In genomic region chr1:157193702-157194391, GRCh38 we compare ENCODE assay signal across 9 cellular contexts.
A peak's percentile ranks its signal among the peaks of the same experiment; 100 is the strongest.
DNase-seq lines count a peak whose midpoint lies in the region; ATAC-seq and TF ChIP-seq lines count a peak whose summit lies in the region.
"Had no signal": no experiment of that assay in that cellular context is flagged by ENCODE, and none has a peak within 500 bp of the region (broad histone marks: within the 10 kb centered on the region; RNA-seq: fewer than 3 reads in every experiment).

No MANE protein-coding gene starts in this region.

- peak; percentile 9 to 51 for DNase-seq in NCI-H446 (lab: John Stamatoyannopoulos, UW)
- no peak for DNase-seq in NCI-H446 treated with DMSO at 0.1 percent for 48 hours (lab: John Stamatoyannopoulos, UW)
- DNase-seq in NCI-H1105 treated with DMSO at 0.1 percent for 48 hours (lab: John Stamatoyannopoulos, UW): peak; percentile 77
- peak; percentile 71 for DNase-seq in SW480 (ENCODE audit: low spot score)
- DNase-seq in astrocyte of the spinal cord (ENCODE audit: low read depth, low spot score): peak; percentile 68
- DNase-seq in kidney glomerular epithelial cell (lab: John Stamatoyannopoulos, UW): peak; percentile 29
- DNase-seq in stimulated activated CD4-positive, alpha-beta T cell treated with anti-CD3 and anti-CD28 coated beads, TNF-alpha, amount 100 ng/mL, for 24 hours (ENCODE audit: low read depth in 3 of 3): peak in 2 of 3 experiments; percentile 21 to 65

- in situ Hi-C loops in astrocyte of the spinal cord (cut with HindIII; ENCODE audit: low sequenced_read_pairs): no loop called here

- no peak for ATAC-seq in HG02623 (IDR thresholded peaks at IDR 0.05; ENCODE audit: unreplicated experiment)

- H3K4me3 ChIP-seq in astrocyte of the spinal cord (ENCODE audit: low read depth, low read length): no peak overlapping the region
- H3K4me3 ChIP-seq: BLaER1 had no signal

- TF ChIP-seq CTCF in astrocyte of the spinal cord (IDR thresholded peaks at IDR 0.05; ENCODE audit: low read depth, low read length): peak; percentile 72
